In genomic region chr5:34550255-34550654, GRCh38 we compare ENCODE assay signal across 26 cellular contexts.
"Had no signal": no experiment of that assay in that cellular context is flagged by ENCODE, and none has a peak within 500 bp of the region (broad histone marks: within the 10 kb centered on the region; RNA-seq: fewer than 3 reads in every experiment).

No MANE protein-coding gene starts in this region.

- H3K36me3 ChIP-seq: ascending aorta, breast epithelium, SJCRH30 had no signal

- H3K4me3 ChIP-seq: ascending aorta, breast epithelium, SJCRH30, SK-N-MC had no signal

- FAIRE-seq: TTC549 had no signal

- ATAC-seq: activated CD4-positive, alpha-beta T cell treated with anti-CD3 and anti-CD28 coated beads for 36 hours; activated CD4-positive, CD25-positive, alpha-beta regulatory T cell treated with anti-CD3 and anti-CD28 coated beads, Interleukin-2, amount 50 U/mL, for 24 hours; activated CD8-positive, alpha-beta T cell treated with anti-CD3 and anti-CD28 coated beads, Interleukin-2, amount 10 ng/mL, durations not matched to agents 7 days and 5 days; Panc1 had no signal

- DNase-seq: activated CD4-positive, alpha-beta T cell treated with anti-CD3 and anti-CD28 coated beads for 36 hours; activated CD4-positive, alpha-beta T cell treated with anti-CD3 and anti-CD28 coated beads, Interleukin-2, amount 10 ng/mL, durations not matched to agents 7 days and 5 days; activated CD4-positive, alpha-beta T cell treated with anti-CD3 and anti-CD28 coated beads, Interleukin-2, amount 50 U/mL, for 48 hours; activated CD8-positive, alpha-beta T cell treated with anti-CD3 and anti-CD28 coated beads, Interleukin-2, amount 10 ng/mL, durations not matched to agents 7 days and 5 days; activated gamma-delta T cell; activated naive CD4-positive, alpha-beta T cell treated with Interleukin-2 at 50 U/mL for 16 hours; activated naive CD8-positive, alpha-beta T cell treated with anti-CD3 and anti-CD28 coated beads, Interleukin-2, amount 10 ng/mL, durations not matched to agents 7 days and 5 days; activated T-cell treated with anti-CD3 and anti-CD28 coated beads, Interleukin-2, amount 50 U/mL, for 24 hours; amygdala; NCI-H1092 treated with DMSO at 0.1 percent for 48 hours; NCI-H1694; NCI-H510A; NCI-H526; NCI-H82; SHP77; SJCRH30 had no signal

- H3K4me3 Mint-ChIP-seq: activated CD4-positive, alpha-beta T cell treated with anti-CD3 and anti-CD28 coated beads for 36 hours; activated CD4-positive, alpha-beta T cell treated with anti-CD3 and anti-CD28 coated beads, Interleukin-2, amount 10 ng/mL, durations not matched to agents 7 days and 5 days; activated CD8-positive, alpha-beta T cell treated with anti-CD3 and anti-CD28 coated beads, Interleukin-2, amount 10 ng/mL, durations not matched to agents 7 days and 5 days; activated naive CD4-positive, alpha-beta T cell treated with anti-CD3 and anti-CD28 coated beads, Interleukin-2, amount 50 U/mL, for 24 hours; activated naive CD8-positive, alpha-beta T cell treated with anti-CD3 and anti-CD28 coated beads, Interleukin-2, amount 10 ng/mL, durations not matched to agents 7 days and 5 days; activated T-cell treated with anti-CD3 and anti-CD28 coated beads, Interleukin-2, amount 50 U/mL, for 24 hours; T-helper 1 cell treated with Interleukin-12 subunit alpha and Interleukin-12 subunit beta and Interleukin-4 antibody, amounts not matched to agents 30 μg/mL and 1 μg/mL, for 36 hours; T-helper 2 cell treated with Interferon-gamma antibody and Interleukin-4, amounts not matched to agents 5 μg/mL and 100 μg/mL, for 36 hours had no signal

- H3K4me1 Mint-ChIP-seq: activated CD4-positive, alpha-beta T cell treated with anti-CD3 and anti-CD28 coated beads for 36 hours; activated CD4-positive, alpha-beta T cell treated with anti-CD3 and anti-CD28 coated beads, Interleukin-2, amount 10 ng/mL, durations not matched to agents 7 days and 5 days; activated naive CD4-positive, alpha-beta T cell treated with anti-CD3 and anti-CD28 coated beads, Interleukin-2, amount 50 U/mL, for 24 hours; activated naive CD8-positive, alpha-beta T cell treated with anti-CD3 and anti-CD28 coated beads, Interleukin-2, amount 10 ng/mL, durations not matched to agents 7 days and 5 days had no signal

- H3K36me3 Mint-ChIP-seq: activated naive CD8-positive, alpha-beta T cell treated with anti-CD3 and anti-CD28 coated beads, Interleukin-2, amount 10 ng/mL, durations not matched to agents 7 days and 5 days had no signal

- H3K27me3 ChIP-seq: ascending aorta, breast epithelium, SJCRH30 had no signal

- H3K27ac Mint-ChIP-seq: activated CD4-positive, alpha-beta T cell treated with anti-CD3 and anti-CD28 coated beads for 36 hours; activated CD4-positive, alpha-beta T cell treated with anti-CD3 and anti-CD28 coated beads, Interleukin-2, amount 10 ng/mL, durations not matched to agents 7 days and 5 days; activated CD8-positive, alpha-beta T cell treated with anti-CD3 and anti-CD28 coated beads, Interleukin-2, amount 10 ng/mL, durations not matched to agents 7 days and 5 days; activated naive CD4-positive, alpha-beta T cell treated with anti-CD3 and anti-CD28 coated beads, Interleukin-2, amount 50 U/mL, for 24 hours; activated naive CD8-positive, alpha-beta T cell treated with anti-CD3 and anti-CD28 coated beads, Interleukin-2, amount 10 ng/mL, durations not matched to agents 7 days and 5 days; activated T-cell treated with anti-CD3 and anti-CD28 coated beads, Interleukin-2, amount 50 U/mL, for 24 hours; activated T-helper 2 cell treated with anti-CD3 and anti-CD28 coated beads, Interferon-gamma antibody, Interleukin-2, Interleukin-4, amounts not matched to agents 10 μg/mL and 5 μg/mL and 100 μg/mL, durations not matched to agents 14 hours and 24 hours and 36 hours; T-helper 1 cell treated with Interleukin-12 subunit alpha and Interleukin-12 subunit beta and Interleukin-4 antibody, amounts not matched to agents 30 μg/mL and 1 μg/mL, for 36 hours; T-helper 2 cell treated with Interferon-gamma antibody and Interleukin-4, amounts not matched to agents 5 μg/mL and 100 μg/mL, for 36 hours had no signal

- H3K4me1 ChIP-seq: breast epithelium had no signal
